ENCODE assay signal across 14 cellular contexts in the genomic region with DNA sequence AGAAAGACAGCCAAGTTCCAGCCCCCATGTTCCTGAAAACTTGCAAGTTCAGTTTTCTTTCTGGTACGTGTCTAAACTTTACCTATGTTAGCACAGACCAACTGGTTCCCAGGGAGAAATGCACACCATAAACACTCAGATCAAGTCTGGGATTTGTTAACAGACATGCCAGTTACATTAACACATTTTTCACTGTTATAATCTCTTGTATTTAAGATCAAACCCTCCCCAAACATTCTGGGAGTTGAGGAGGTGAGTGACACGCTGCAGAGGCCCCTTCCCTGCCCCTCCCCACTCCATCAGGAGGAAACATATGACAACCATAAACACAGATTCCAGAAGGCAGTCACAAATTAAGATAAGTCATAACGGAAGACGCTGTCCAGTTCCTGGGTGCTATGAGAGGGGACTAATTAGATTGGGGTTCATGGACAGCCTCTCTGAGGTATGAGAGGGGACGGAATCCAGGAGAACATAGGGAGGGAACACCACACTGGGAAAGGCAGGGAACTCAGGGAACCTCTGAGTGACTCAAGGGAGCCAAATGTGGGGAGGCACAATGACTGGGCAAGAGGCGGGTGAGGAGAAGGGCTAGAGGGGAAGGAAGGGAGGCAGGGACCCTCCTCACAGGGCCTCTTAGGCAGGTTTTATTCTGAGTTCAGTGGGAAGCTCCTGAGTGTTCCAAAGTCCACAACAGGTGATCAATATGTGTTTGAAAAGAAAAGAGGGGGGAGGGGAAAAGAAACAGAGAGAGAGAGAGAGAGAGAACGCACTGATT. TPM values are rescaled to one million over a fixed set of nuclear protein-coding genes. Genes with fewer than 3 reads are reported as not detected.
DNase-seq lines count a peak whose midpoint lies in the region; ATAC-seq, FAIRE-seq and TF ChIP-seq lines count a peak whose summit lies in the region.
"Had no signal": no experiment of that assay in that cellular context is flagged by ENCODE, and none has a peak within 500 bp of the region (broad histone marks: within the 10 kb centered on the region; RNA-seq: fewer than 3 reads in every experiment).

No MANE protein-coding gene starts in this region.

- no peaks in the 10 kb centered on the region for H3K27me3 Mint-ChIP-seq in activated T-helper 1 cell treated with anti-CD3 and anti-CD28 coated beads, Interleukin-12 subunit alpha, Interleukin-12 subunit beta, Interleukin-2, Interleukin-4 antibody, amounts not matched to agents 30 ng/mL and 10 ng/mL and 1 ng/mL, durations not matched to agents 14 hours and 24 hours and 36 hours (ENCODE audit: insufficient read depth)
- peaks cover 7 to 11% (median 9%) of the 10 kb centered on the region in 3 donors for H3K27me3 Mint-ChIP-seq in immature natural killer cell (ENCODE audit: low read depth in 3 of 3)
- no peaks in the 10 kb centered on the region for H3K27me3 Mint-ChIP-seq in CD8-positive, alpha-beta memory T cell

- CTCF ChIA-PET in HEK293 (lab: Yijun Ruan, JAX): interaction anchor here (0.7 to 0.8 kb wide), 2 partner anchors 99 to 124 kb away, joined by 4 to 6 read pairs; no protein-coding TSS in a partner anchor
- CTCF ChIA-PET in CD8-positive, alpha-beta memory T cell (lab: Charles Lee): interaction anchor here (1.0 kb wide), 1 partner anchor 292 kb away, joined by 3 read pairs; no protein-coding TSS in a partner anchor

- H3K36me3 ChIP-seq in HEK293 (ENCODE audit: control insufficient read depth in 2 of 2, insufficient read depth in 1 of 2, low read length in 2 of 2): no peaks in the 10 kb centered on the region
- no peaks in the 10 kb centered on the region for H3K36me3 ChIP-seq in gastrocnemius medialis
- H3K36me3 ChIP-seq in CD8-positive, alpha-beta memory T cell (ENCODE audit: insufficient read depth, low read length): no peaks in the 10 kb centered on the region

- POLR2A ChIA-PET in HEK293 (lab: Yijun Ruan, JAX): interaction anchor here (3.0 kb wide), 1 partner anchor 25 kb away, joined by 17 read pairs; the partner anchor contains the start of gene DUSP10
- POLR2A ChIA-PET in CD8-positive, alpha-beta memory T cell (lab: Charles Lee): no interaction called here

- H3K9me3 ChIP-seq in HEK293 (ENCODE audit: control insufficient read depth, insufficient read depth, low read depth, low read length) (no peaks in the 10 kb centered on the region), gastrocnemius medialis (no peaks in the 10 kb centered on the region)
- H3K9me3 ChIP-seq in CD8-positive, alpha-beta memory T cell (ENCODE audit: low read length): no peaks in the 10 kb centered on the region

- no peak for DNase-seq in activated T-helper 1 cell treated with anti-CD3 and anti-CD28 coated beads, Interleukin-12 subunit alpha, Interleukin-12 subunit beta, Interleukin-2, Interleukin-4 antibody, amounts not matched to agents 30 ng/mL and 10 ng/mL and 1 ng/mL, durations not matched to agents 14 hours and 24 hours and 36 hours (ENCODE audit: low spot score)
- DNase-seq in immature natural killer cell (no peak), gastrocnemius medialis (no peak), GM12891 (ENCODE audit: insufficient read length, low spot score) (no peak), globus pallidus (ENCODE audit: low spot score) (no peak), NCI-H146 treated with DMSO at 0.1 percent for 48 hours (lab: John Stamatoyannopoulos, UW; ENCODE audit: unreplicated experiment) (no peak)
- no peak for DNase-seq in CD8-positive, alpha-beta memory T cell
- DNase-seq: central memory CD4-positive, alpha-beta T cell; islet precursor cell; NCI-H1694 treated with DMSO at 0.1 percent for 48 hours; NCI-H774 had no signal

- H3K27me3 ChIP-seq in gastrocnemius medialis: no peaks in the 10 kb centered on the region
- no peaks in the 10 kb centered on the region for H3K27me3 ChIP-seq in CD8-positive, alpha-beta memory T cell (ENCODE audit: insufficient read depth, low read length, poor library complexity, severe bottlenecking)

- intact Hi-C loops in activated T-helper 1 cell treated with anti-CD3 and anti-CD28 coated beads, Interleukin-12 subunit alpha, Interleukin-12 subunit beta, Interleukin-2, Interleukin-4 antibody, amounts not matched to agents 30 ng/mL and 10 ng/mL and 1 ng/mL, durations not matched to agents 14 hours and 24 hours and 36 hours (cut with micrococcal nuclease): loop anchor here (10.0 kb wide), 1 partner anchor 928 kb away; no protein-coding TSS in a partner anchor
- intact Hi-C loops in gastrocnemius medialis (cut with DNase I; ENCODE audit: low total_unique reads): no loop called here

- no peak for TF ChIP-seq POLR2A in gastrocnemius medialis (IDR thresholded peaks at IDR 0.05)
- no peak for TF ChIP-seq POLR2A in GM12891 (IDR thresholded peaks at IDR 0.05; ENCODE audit: low read depth, low read length)

- no peak overlapping the region for H3K4me3 ChIP-seq in HEK293 (ENCODE audit: low read depth, low read length)
- H3K4me3 ChIP-seq in gastrocnemius medialis: no peak overlapping the region
- no peak overlapping the region for H3K4me3 ChIP-seq in CD8-positive, alpha-beta memory T cell (ENCODE audit: low read length)

- no peak for FAIRE-seq in GM12891 (lab: Jason Lieb, UNC)
- FAIRE-seq: GM19239, HTR-8/SVneo had no signal

- TF ChIP-seq CTCF in HEK293 (tag by site-specific recombination; IDR thresholded peaks at IDR 0.05) (no peak), gastrocnemius medialis (IDR thresholded peaks at IDR 0.05 in 4 of 5, conservative IDR thresholded peaks at IDR 0.05 in 1 of 5) (no peak)

- H3K4me1 Mint-ChIP-seq in activated T-helper 1 cell treated with anti-CD3 and anti-CD28 coated beads, Interleukin-12 subunit alpha, Interleukin-12 subunit beta, Interleukin-2, Interleukin-4 antibody, amounts not matched to agents 30 ng/mL and 10 ng/mL and 1 ng/mL, durations not matched to agents 14 hours and 24 hours and 36 hours (ENCODE audit: low read depth): peaks cover 90% of the 10 kb centered on the region
- H3K4me1 Mint-ChIP-seq in immature natural killer cell: peaks cover 82 to 100% of the 10 kb centered on the region in 2 donors
- H3K4me1 Mint-ChIP-seq in CD8-positive, alpha-beta memory T cell: peaks cover 41 to 74% (median 71%) of the 10 kb centered on the region in 3 donors

- H3K9me3 Mint-ChIP-seq in activated T-helper 1 cell treated with anti-CD3 and anti-CD28 coated beads, Interleukin-12 subunit alpha, Interleukin-12 subunit beta, Interleukin-2, Interleukin-4 antibody, amounts not matched to agents 30 ng/mL and 10 ng/mL and 1 ng/mL, durations not matched to agents 14 hours and 24 hours and 36 hours: no peaks in the 10 kb centered on the region
- no peaks in the 10 kb centered on the region for H3K9me3 Mint-ChIP-seq in immature natural killer cell
- no peaks in the 10 kb centered on the region for H3K9me3 Mint-ChIP-seq in CD8-positive, alpha-beta memory T cell

- H3K4me1 ChIP-seq in HEK293 (ENCODE audit: control insufficient read depth, insufficient read depth, low read length): peaks cover 25% of the 10 kb centered on the region
- peaks cover 55 to 73% of the 10 kb centered on the region in 2 donors for H3K4me1 ChIP-seq in gastrocnemius medialis
- H3K4me1 ChIP-seq in CD8-positive, alpha-beta memory T cell (ENCODE audit: insufficient read depth, low read length): peaks cover 27% of the 10 kb centered on the region

- H3K36me3 Mint-ChIP-seq in activated T-helper 1 cell treated with anti-CD3 and anti-CD28 coated beads, Interleukin-12 subunit alpha, Interleukin-12 subunit beta, Interleukin-2, Interleukin-4 antibody, amounts not matched to agents 30 ng/mL and 10 ng/mL and 1 ng/mL, durations not matched to agents 14 hours and 24 hours and 36 hours (ENCODE audit: low read depth): peaks cover 53% of the 10 kb centered on the region
- H3K36me3 Mint-ChIP-seq in immature natural killer cell: peaks cover 8 to 15% (median 15%) of the 10 kb centered on the region in 3 donors
- H3K36me3 Mint-ChIP-seq in CD8-positive, alpha-beta memory T cell: peaks cover 0 to 7% (median 3%) of the 10 kb centered on the region in 3 donors

- in situ Hi-C loops in gastrocnemius medialis (cut with MboI; ENCODE audit: low sequenced_read_pairs in 4 of 4): no loop called here

- H3K27ac ChIP-seq in HEK293 (ENCODE audit: extremely low read depth, low read depth, low read length): no peak overlapping the region; the same call in 1 of the 2 replicates
- H3K27ac ChIP-seq in gastrocnemius medialis: peak overlapping the region; percentile 74 to 78 (median 77)
- H3K27ac ChIP-seq in CD8-positive, alpha-beta memory T cell (ENCODE audit: low read depth, low read length): no peak overlapping the region

- H3K4me3 Mint-ChIP-seq in activated T-helper 1 cell treated with anti-CD3 and anti-CD28 coated beads, Interleukin-12 subunit alpha, Interleukin-12 subunit beta, Interleukin-2, Interleukin-4 antibody, amounts not matched to agents 30 ng/mL and 10 ng/mL and 1 ng/mL, durations not matched to agents 14 hours and 24 hours and 36 hours: no peak overlapping the region
- peak overlapping the region in 1 of 5 donors; percentile 15 for H3K4me3 Mint-ChIP-seq in immature natural killer cell
- H3K4me3 Mint-ChIP-seq in CD8-positive, alpha-beta memory T cell: no peak overlapping the region

- ATAC-seq in gastrocnemius medialis: peak in 1 of 2 donors; percentile 27

- peak overlapping the region; percentile 12 for H3K27ac Mint-ChIP-seq in activated T-helper 1 cell treated with anti-CD3 and anti-CD28 coated beads, Interleukin-12 subunit alpha, Interleukin-12 subunit beta, Interleukin-2, Interleukin-4 antibody, amounts not matched to agents 30 ng/mL and 10 ng/mL and 1 ng/mL, durations not matched to agents 14 hours and 24 hours and 36 hours
- H3K27ac Mint-ChIP-seq in immature natural killer cell: peak overlapping the region in 4 of 6 donors; percentile 18 to 94 (median 70)
- H3K27ac Mint-ChIP-seq in CD8-positive, alpha-beta memory T cell: no peak overlapping the region

TF ChIP-seq in HEK293, 187 proteins besides CTCF, POLR2A, EP300 and RAD21 (continues in another document):
- TF ChIP-seq ZNF341 (tag by site-specific recombination; IDR thresholded peaks at IDR 0.05; ENCODE audit: low read depth): peak; percentile 62

TF ChIP-seq in GM12891, 5 proteins besides CTCF, POLR2A, EP300 and RAD21:
- no peak for TF ChIP-seq SPI1 (IDR thresholded peaks at IDR 0.05; ENCODE audit: low read depth, low read length)
- no peak for TF ChIP-seq PAX5 (IDR thresholded peaks at IDR 0.05; ENCODE audit: insufficient read depth, low read length, severe bottlenecking)
- no peak for TF ChIP-seq POU2F2 (IDR thresholded peaks at IDR 0.05; ENCODE audit: low read depth, low read length)
- no peak for TF ChIP-seq POLR2AphosphoS5 (IDR thresholded peaks at IDR 0.05; ENCODE audit: low read depth, low read length)
- no peak for TF ChIP-seq TAF1 (IDR thresholded peaks at IDR 0.05; ENCODE audit: low read depth, low read length)
TF ChIP-seq in GM12891: peak in this region for 0.

RNA-seq across cellular contexts. Expression of gene DUSP10, which starts 25.0 kb away (rescaled TPM):
- 19.2 and 19.4 TPM in 2 replicates for total RNA-seq in activated T-helper 1 cell treated with anti-CD3 and anti-CD28 coated beads, Interleukin-12 subunit alpha, Interleukin-12 subunit beta, Interleukin-2, Interleukin-4 antibody, amounts not matched to agents 30 ng/mL and 10 ng/mL and 1 ng/mL, durations not matched to agents 14 hours and 24 hours and 36 hours
- polyA plus RNA-seq in immature natural killer cell: 10 to 100 TPM; 10.7 to 25.6 (median 14.7) TPM
- 1 to 10 TPM; 2.9 to 7.0 (median 5.9) TPM for total RNA-seq in gastrocnemius medialis
- polyA plus RNA-seq in GM12891 (2012; ENCODE audit: low read depth, missing spikeins): 21.9 TPM
- total RNA-seq in CD8-positive, alpha-beta memory T cell: 10 to 100 TPM; 23.7 to 25.4 TPM
- polyA plus RNA-seq in CD8-positive, alpha-beta memory T cell: 8.0 TPM

Comparison
In these comparisons a context has a peak if more than half of its experiments do, and no peak if none do; other contexts are left out.
1. H3K27ac ChIP-seq: peak in gastrocnemius medialis (4 of 4); none in HEK293 (single experiment) and CD8-positive, alpha-beta memory T cell (single experiment).
2. H3K27ac Mint-ChIP-seq: peak in activated T-helper 1 cell treated with anti-CD3 and anti-CD28 coated beads, Interleukin-12 subunit alpha, Interleukin-12 subunit beta, Interleukin-2, Interleukin-4 antibody, amounts not matched to agents 30 ng/mL and 10 ng/mL and 1 ng/mL, durations not matched to agents 14 hours and 24 hours and 36 hours (single experiment) and immature natural killer cell (4 of 6); none in CD8-positive, alpha-beta memory T cell (0 of 8).